24 cellular contexts compared by ENCODE assay signal in the genomic region with DNA sequence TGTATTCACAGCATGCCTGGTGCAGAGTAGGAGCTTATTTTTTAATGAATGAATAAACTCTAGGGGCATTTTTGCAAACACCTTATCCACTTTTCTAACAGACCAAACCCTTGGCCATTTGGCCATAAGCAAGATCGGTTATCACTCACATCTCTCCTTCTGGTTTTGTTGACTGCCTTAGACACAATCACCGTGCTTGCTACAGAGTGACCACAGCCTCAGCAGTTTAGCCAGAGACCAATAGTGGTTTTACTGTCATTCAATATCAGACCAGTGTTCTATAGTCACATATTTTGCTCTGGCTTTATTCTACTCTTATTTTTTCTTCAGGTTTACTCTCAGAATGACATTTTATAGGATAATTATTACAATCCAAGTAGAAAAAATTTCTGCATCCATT. TPM values are rescaled to one million over a fixed set of nuclear protein-coding genes. Genes with fewer than 3 reads are reported as not detected.
A peak's percentile ranks its signal among the peaks of the same experiment; 100 is the strongest.
DNase-seq lines count a peak whose midpoint lies in the region; ATAC-seq and TF ChIP-seq lines count a peak whose summit lies in the region.
"Had no signal": no experiment of that assay in that cellular context is flagged by ENCODE, and none has a peak within 500 bp of the region (broad histone marks: within the 10 kb centered on the region; RNA-seq: fewer than 3 reads in every experiment).

No MANE protein-coding gene starts in this region.

- H3K27me3 ChIP-seq in CD4-positive, alpha-beta memory T cell (ENCODE audit: insufficient read depth, low read length) = no peaks in the 10 kb centered on the region
- H3K27me3 ChIP-seq: MG63 had no signal

- no peak for TF ChIP-seq CTCF in natural killer cell (IDR thresholded peaks at IDR 0.05)

- POLR2A ChIA-PET in CD4-positive, alpha-beta memory T cell (lab: Charles Lee; ENCODE audit: partially characterized antibody) = interaction anchor here (1.0 to 2.3 kb wide), 2 partner anchors 10 to 42 kb away, joined by 6 to 9 read pairs; no protein-coding TSS in a partner anchor

- H3K4me1 Mint-ChIP-seq in activated T-cell treated with anti-CD3 and anti-CD28 coated beads, Interleukin-2, amount 50 U/mL, for 4 hours (ENCODE audit: low read depth) = peaks cover 45% of the 10 kb centered on the region
- H3K4me1 Mint-ChIP-seq in CD4-positive, alpha-beta memory T cell = peaks cover 21 to 68% (median 51%) of the 10 kb centered on the region in 4 donors
- H3K4me1 Mint-ChIP-seq in T-helper 17 cell (peaks cover 44% of the 10 kb centered on the region), natural killer cell (peaks cover 63 to 74% of the 10 kb centered on the region in 2 donors)
- H3K4me1 Mint-ChIP-seq: B cell, CD14-positive monocyte had no signal

- H3K36me3 Mint-ChIP-seq in activated T-cell treated with anti-CD3 and anti-CD28 coated beads, Interleukin-2, amount 50 U/mL, for 4 hours (ENCODE audit: insufficient read depth) = no peaks in the 10 kb centered on the region
- peaks cover 23 to 40% of the 10 kb centered on the region in 2 donors for H3K36me3 Mint-ChIP-seq in CD4-positive, alpha-beta memory T cell
- H3K36me3 Mint-ChIP-seq in T-helper 17 cell (ENCODE audit: low read depth) = peaks cover 6% of the 10 kb centered on the region
- peaks cover 20% of the 10 kb centered on the region for H3K36me3 Mint-ChIP-seq in natural killer cell
- H3K36me3 Mint-ChIP-seq: CD14-positive monocyte had no signal

- peaks cover 4% of the 10 kb centered on the region for H3K9me3 Mint-ChIP-seq in activated T-cell treated with anti-CD3 and anti-CD28 coated beads, Interleukin-2, amount 50 U/mL, for 4 hours
- H3K9me3 Mint-ChIP-seq in CD4-positive, alpha-beta memory T cell = peaks cover 0 to 14% (median 8%) of the 10 kb centered on the region in 8 donors
- no peaks in the 10 kb centered on the region for H3K9me3 Mint-ChIP-seq in natural killer cell
- H3K9me3 Mint-ChIP-seq: HFFc6 had no signal

- H3K27ac Mint-ChIP-seq in CD4-positive, alpha-beta memory T cell = peak overlapping the region; percentile 18 to 91 (median 84)
- peak overlapping the region; percentile 97 for H3K27ac Mint-ChIP-seq in T-helper 17 cell
- H3K27ac Mint-ChIP-seq in natural killer cell = peak overlapping the region; percentile 91 to 97
- H3K27ac Mint-ChIP-seq: B cell, CD14-positive monocyte, H9, HFFc6 had no signal

- intact Hi-C loops in CD4-positive, alpha-beta memory T cell (cut with micrococcal nuclease) = no loop called here
- intact Hi-C loops in natural killer cell (cut with micrococcal nuclease) (no loop called here), left ventricle myocardium superior (cut with micrococcal nuclease) (no loop called here)

- H3K36me3 ChIP-seq in CD4-positive, alpha-beta memory T cell (ENCODE audit: insufficient read depth, low read length) = no peaks in the 10 kb centered on the region
- H3K36me3 ChIP-seq: MG63 had no signal

- ATAC-seq in activated T-cell treated with anti-CD3 and anti-CD28 coated beads, Interleukin-2, amount 50 U/mL, for 4 hours = no peak
- ATAC-seq in T-helper 17 cell (no peak), natural killer cell (peak; percentile 15 to 65 (median 21)), left ventricle myocardium superior (no peak)
- ATAC-seq: A549, K562, PC-3 had no signal

- H3K9me3 ChIP-seq in CD4-positive, alpha-beta memory T cell (ENCODE audit: control insufficient read depth in 1 of 2, low read length in 2 of 2) = peaks cover 0 to 4% of the 10 kb centered on the region in 2 donors
- no peaks in the 10 kb centered on the region for H3K9me3 ChIP-seq in T-helper 17 cell (ENCODE audit: control insufficient read depth, low read length, poor library complexity, severe bottlenecking)
- H3K9me3 ChIP-seq: A549, MG63 had no signal

- CTCF ChIA-PET in CD4-positive, alpha-beta memory T cell (lab: Charles Lee; ENCODE audit: partially characterized antibody) = no interaction called here

- H3K4me3 Mint-ChIP-seq in activated T-cell treated with anti-CD3 and anti-CD28 coated beads, Interleukin-2, amount 50 U/mL, for 4 hours = peak overlapping the region; percentile 58
- peak overlapping the region; percentile 83 to 89 (median 86) for H3K4me3 Mint-ChIP-seq in CD4-positive, alpha-beta memory T cell
- H3K4me3 Mint-ChIP-seq in T-helper 17 cell (peak overlapping the region; percentile 89), natural killer cell (peak overlapping the region; percentile 90)
- H3K4me3 Mint-ChIP-seq: B cell, CD14-positive monocyte, H9, HFFc6 had no signal

- peak overlapping the region in 1 of 2 donors; percentile 36 for H3K4me3 ChIP-seq in CD4-positive, alpha-beta memory T cell (ENCODE audit: low read length in 2 of 2)
- H3K4me3 ChIP-seq: A549, GM23248, K562, MG63 had no signal

- H3K4me1 ChIP-seq in CD4-positive, alpha-beta memory T cell (ENCODE audit: insufficient read depth, low read length) = peaks cover 20% of the 10 kb centered on the region
- H3K4me1 ChIP-seq: A549 had no signal

- no peak for DNase-seq in activated T-cell treated with anti-CD3 and anti-CD28 coated beads, Interleukin-2, amount 50 U/mL, for 4 hours
- DNase-seq in activated T-cell treated with anti-CD3 and anti-CD28 coated beads, Interleukin-2, amount 50 U/mL, for 1 hour = no peak
- no peak for DNase-seq in CD4-positive, alpha-beta memory T cell
- DNase-seq in T-helper 17 cell (no peak), natural killer cell (no peak), DMS79 (lab: John Stamatoyannopoulos, UW) (no peak), left ventricle myocardium superior (no peak)
- DNase-seq: GM23248, H9, HFFc6, MG63, NCI-H1417, NCI-H1694 treated with DMSO at 0.1 percent for 48 hours, NCI-H446 treated with DMSO at 0.1 percent for 48 hours, NCI-H526 treated with DMSO at 0.1 percent for 48 hours, PC-3, SHP77 had no signal

- H3K27me3 Mint-ChIP-seq in activated T-cell treated with anti-CD3 and anti-CD28 coated beads, Interleukin-2, amount 50 U/mL, for 4 hours (ENCODE audit: low read depth) = no peaks in the 10 kb centered on the region
- H3K27me3 Mint-ChIP-seq in CD4-positive, alpha-beta memory T cell = no peaks in the 10 kb centered on the region
- H3K27me3 Mint-ChIP-seq in T-helper 17 cell = no peaks in the 10 kb centered on the region
- no peaks in the 10 kb centered on the region for H3K27me3 Mint-ChIP-seq in natural killer cell (ENCODE audit: low read depth in 2 of 2)
- H3K27me3 Mint-ChIP-seq: B cell had no signal

- peak overlapping the region; percentile 37 for H3K27ac ChIP-seq in CD4-positive, alpha-beta memory T cell (ENCODE audit: low read depth, low read length)
- H3K27ac ChIP-seq: A549, GM23248 had no signal

RNA-seq across cellular contexts. Expression of a gene that starts 2.2 kb away (rescaled TPM):
- total RNA-seq in activated T-cell treated with anti-CD3 and anti-CD28 coated beads, Interleukin-2, amount 50 U/mL, for 4 hours = 1 to 10 TPM in 2 of 3 donors, under 1 TPM in 1; 0.56 to 2.2 (median 1.1) TPM
- 10 to 100 TPM; 62.2 to 63.2 TPM for total RNA-seq in CD4-positive, alpha-beta memory T cell
- 100 to 1,000 TPM; 133 to 196 TPM for polyA plus RNA-seq in CD4-positive, alpha-beta memory T cell
- total RNA-seq in T-helper 17 cell (100 to 1,000 TPM; 182 to 229 TPM), natural killer cell (100 to 1,000 TPM; 194 to 310 (median 216) TPM), left ventricle myocardium superior (0.30 TPM)
- total RNA-seq: B cell, Daoy, GM23248, HFFc6, K562, LHCN-M2, PC-3, RPMI7951 had no signal
- polyA plus RNA-seq: A549, GM23248, K562 had no signal

Comparison
In these comparisons a context has a peak if more than half of its experiments do, and no peak if none do; other contexts are left out.
1. ATAC-seq: peak in natural killer cell (3 of 3); none in activated T-cell treated with anti-CD3 and anti-CD28 coated beads, Interleukin-2, amount 50 U/mL, for 4 hours (0 of 2), T-helper 17 cell (single experiment) and left ventricle myocardium superior (single experiment).
2. RNA of a gene that starts 2.2 kb away (total RNA-seq): 182 to 229 TPM in T-helper 17 cell, 194 to 310 TPM in natural killer cell and 62.2 to 63.2 TPM in CD4-positive, alpha-beta memory T cell; 0.56 to 2.2 TPM in activated T-cell treated with anti-CD3 and anti-CD28 coated beads, Interleukin-2, amount 50 U/mL, for 4 hours and 0.30 TPM in left ventricle myocardium superior (single experiment); every median in the first group is over 10 times any median in the second.
3. Peak in every context shown above with its lines, with median percentiles within 50 percentile points of each other: H3K4me3 Mint-ChIP-seq and H3K27ac Mint-ChIP-seq.